In genomic region chr1:118555638-118556037, GRCh38 we compare ENCODE assay signal across 28 cellular contexts.
"Had no signal": no experiment of that assay in that cellular context is flagged by ENCODE, and none has a peak within 500 bp of the region (broad histone marks: within the 10 kb centered on the region; RNA-seq: fewer than 3 reads in every experiment).

No MANE protein-coding gene starts in this region.

- DNase-seq: naive thymus-derived CD4-positive, alpha-beta T cell; natural killer cell; occipital lobe; ovary; posterior cingulate gyrus; psoas muscle; right cardiac atrium; right lobe of liver; sigmoid colon; small intestine; stimulated activated CD4-positive, alpha-beta T cell treated with anti-CD3 and anti-CD28 coated beads, Interleukin-1b, Interleukin-23, amount 100 ng/mL, for 48 hours; stimulated activated CD4-positive, alpha-beta T cell treated with anti-CD3 and anti-CD28 coated beads, Interleukin-4, amount 100 ng/mL, for 1 hour; stimulated activated CD4-positive, alpha-beta T cell treated with anti-CD3 and anti-CD28 coated beads, Interleukin-4, amount 100 ng/mL, for 4 hours; stimulated activated CD8-positive, alpha-beta memory T cell treated with anti-CD3 and anti-CD28 coated beads, Interleukin-4, amount 100 ng/mL, for 48 hours; stimulated activated naive B cell treated with anti-CD40 and anti-IgM and Interleukin-4, amounts not matched to agents 10 μg/mL and 1 μg/mL and 100 μg/mL, for 72 hours; stimulated activated naive CD4-positive, alpha-beta T cell treated with Interleukin-2 at 50 U/mL for 16 hours; stomach; thyroid gland; upper lobe of right lung; uterus had no signal

- H3K27me3 ChIP-seq: neural progenitor cell, ovary, right lobe of liver, sigmoid colon, stomach, thyroid gland, tibial nerve, upper lobe of right lung, uterus had no signal

- H3K4me3 ChIP-seq: neural progenitor cell, ovary, psoas muscle, right lobe of liver, sigmoid colon, stomach, thoracic aorta, thyroid gland, tibial nerve, upper lobe of right lung, uterus had no signal

- H3K9ac ChIP-seq: neural progenitor cell, parathyroid adenoma had no signal

- H3K79me2 ChIP-seq: parathyroid adenoma had no signal

- H3K4me1 ChIP-seq: neural progenitor cell, parathyroid adenoma, psoas muscle, right lobe of liver, sigmoid colon, stomach, thyroid gland, tibial nerve, upper lobe of right lung, uterus had no signal

- H3K36me3 Mint-ChIP-seq: naive thymus-derived CD4-positive, alpha-beta T cell; natural killer cell; neural progenitor cell; stimulated activated naive B cell treated with anti-CD40 and anti-IgM and Interleukin-4, amounts not matched to agents 10 μg/mL and 1 μg/mL and 100 μg/mL, for 72 hours had no signal

- H3K4me3 Mint-ChIP-seq: naive thymus-derived CD4-positive, alpha-beta T cell; natural killer cell; nephron; neural progenitor cell; stimulated activated naive B cell treated with anti-CD40 and anti-IgM and Interleukin-4, amounts not matched to agents 10 μg/mL and 1 μg/mL and 100 μg/mL, for 72 hours; stimulated activated naive CD8-positive, alpha-beta T cell treated with anti-CD3 and anti-CD28 coated beads, Interleukin-15, Interleukin-2, amounts not matched to agents 100 ng/mL and 50 ng/mL, for 24 hours; type B pancreatic cell had no signal

- H3K4me2 ChIP-seq: neural progenitor cell had no signal

- H3K27ac Mint-ChIP-seq: naive thymus-derived CD4-positive, alpha-beta T cell; natural killer cell; nephron; neural progenitor cell; progenitor cell of endocrine pancreas; stimulated activated naive B cell treated with anti-CD40 and anti-IgM and Interleukin-4, amounts not matched to agents 10 μg/mL and 1 μg/mL and 100 μg/mL, for 72 hours; stimulated activated naive CD8-positive, alpha-beta T cell treated with anti-CD3 and anti-CD28 coated beads, Interleukin-15, Interleukin-2, amounts not matched to agents 100 ng/mL and 50 ng/mL, for 24 hours; type B pancreatic cell had no signal

- H3K36me3 ChIP-seq: neural progenitor cell, ovary, right lobe of liver, sigmoid colon, stomach, thoracic aorta, thyroid gland, tibial nerve, upper lobe of right lung, uterus had no signal

- H2AFZ ChIP-seq: neural progenitor cell, parathyroid adenoma had no signal

- H3K9me3 ChIP-seq: ovary, psoas muscle, right lobe of liver, sigmoid colon, thoracic aorta, thyroid gland, uterus had no signal

- H3K27ac ChIP-seq: neural progenitor cell, ovary, parathyroid adenoma, psoas muscle, right lobe of liver, sigmoid colon, stomach, thoracic aorta, thyroid gland, tibial nerve, upper lobe of right lung, uterus had no signal

- H3K4me1 Mint-ChIP-seq: naive thymus-derived CD4-positive, alpha-beta T cell; natural killer cell; neural progenitor cell; stimulated activated naive B cell treated with anti-CD40 and anti-IgM and Interleukin-4, amounts not matched to agents 10 μg/mL and 1 μg/mL and 100 μg/mL, for 72 hours had no signal

- ATAC-seq: naive thymus-derived CD4-positive, alpha-beta T cell; natural killer cell; psoas muscle; right cardiac atrium; right lobe of liver; stimulated activated naive B cell treated with anti-CD40 and anti-IgM and Interleukin-4, amounts not matched to agents 10 μg/mL and 1 μg/mL and 100 μg/mL, for 72 hours; upper lobe of right lung had no signal

- H3K27me3 Mint-ChIP-seq: naive thymus-derived CD4-positive, alpha-beta T cell; progenitor cell of endocrine pancreas; stimulated activated naive B cell treated with anti-CD40 and anti-IgM and Interleukin-4, amounts not matched to agents 10 μg/mL and 1 μg/mL and 100 μg/mL, for 72 hours; stimulated activated naive CD8-positive, alpha-beta T cell treated with anti-CD3 and anti-CD28 coated beads, Interleukin-15, Interleukin-2, amounts not matched to agents 100 ng/mL and 50 ng/mL, for 24 hours; type B pancreatic cell had no signal
